In genomic region chr20:36093804-36094145, GRCh38 we compare ENCODE assay signal across 8 cellular contexts.
A peak's percentile ranks its signal among the peaks of the same experiment; 100 is the strongest.
DNase-seq lines count a peak whose midpoint lies in the region; ATAC-seq and TF ChIP-seq lines count a peak whose summit lies in the region.

No MANE protein-coding gene starts in this region.

- H3K9me2 ChIP-seq in GM23338 (ENCODE audit: insufficient read depth): no peaks in the 10 kb centered on the region

- peak overlapping the region; percentile 22 for H3K9ac ChIP-seq in skeletal muscle satellite cell (ENCODE audit: low read depth, low read length)

- H3K4me1 ChIP-seq in GM23338 (ENCODE audit: insufficient read depth) (peaks cover 43% of the 10 kb centered on the region), skeletal muscle satellite cell (ENCODE audit: control insufficient read depth, insufficient read depth, low read length) (peaks cover 42% of the 10 kb centered on the region)

- H3K27me3 Mint-ChIP-seq in GM23338 (ENCODE audit: insufficient read depth, low read depth, poor library complexity) (peaks cover 74% of the 10 kb centered on the region), glutamatergic neuron (ENCODE audit: unreplicated experiment) (peaks cover 11% of the 10 kb centered on the region)

- H3K4me1 Mint-ChIP-seq in GM23338 (peaks cover 52% of the 10 kb centered on the region), glutamatergic neuron (ENCODE audit: low read depth, unreplicated experiment) (peaks cover 8% of the 10 kb centered on the region)

- H3F3A ChIP-seq in GM23338 (replicated peaks; ENCODE audit: low read depth): peaks cover 25% of the 10 kb centered on the region

- H3K9me3 ChIP-seq in WERI-Rb-1 (ENCODE audit: severe bottlenecking) (no peaks in the 10 kb centered on the region), skeletal muscle satellite cell (replicated peaks; ENCODE audit: low read length) (no peaks in the 10 kb centered on the region)

- TF ChIP-seq CTCF in GM23338 (conservative IDR thresholded peaks at IDR 0.05; ENCODE audit: low read depth in 2 of 2): no peak
- no peak for TF ChIP-seq CTCF in WERI-Rb-1 (IDR thresholded peaks at IDR 0.05; ENCODE audit: low read depth, low read length)
- TF ChIP-seq CTCF in glutamatergic neuron (IDR thresholded peaks at IDR 0.05; ENCODE audit: partially characterized antibody, unreplicated experiment): no peak

- H3K9me3 Mint-ChIP-seq in GM23338 (peaks cover 3% of the 10 kb centered on the region; the same call in 1 of the 3 replicates), glutamatergic neuron (ENCODE audit: unreplicated experiment) (peaks cover 7% of the 10 kb centered on the region)

- DNase-seq in GM23338 (ENCODE audit: low spot score) (no peak), WERI-Rb-1 (no peak), glutamatergic neuron (no peak), NCI-H2227 treated with DMSO at 0.1 percent for 48 hours (lab: John Stamatoyannopoulos, UW) (no peak), middle frontal gyrus (ENCODE audit: extremely low spot score, low spot score) (no peak)
- DNase-seq in effector CD4-positive, alpha-beta T cell: no peak

- H3K36me3 Mint-ChIP-seq in GM23338 (ENCODE audit: low read depth) (no peaks in the 10 kb centered on the region), glutamatergic neuron (ENCODE audit: unreplicated experiment) (no peaks in the 10 kb centered on the region)

- H3K27ac ChIP-seq in GM23338 (ENCODE audit: low read depth) (no peak overlapping the region), WERI-Rb-1 (no peak overlapping the region)

- peaks cover 67% of the 10 kb centered on the region for H3K27me3 ChIP-seq in GM23338 (ENCODE audit: insufficient read depth)
- peaks cover 26% of the 10 kb centered on the region for H3K27me3 ChIP-seq in WERI-Rb-1 (ENCODE audit: insufficient read depth, low read depth, severe bottlenecking)
- peaks cover 17% of the 10 kb centered on the region for H3K27me3 ChIP-seq in skeletal muscle satellite cell (ENCODE audit: control insufficient read depth, insufficient read depth, low read length)

- H4K20me1 ChIP-seq in GM23338 (replicated peaks; ENCODE audit: insufficient read depth): peaks cover 14% of the 10 kb centered on the region

- peak overlapping the region; percentile 90 for H3K4me3 Mint-ChIP-seq in GM23338
- peak overlapping the region; percentile 80 for H3K4me3 Mint-ChIP-seq in glutamatergic neuron (ENCODE audit: unreplicated experiment)

- H3K79me2 ChIP-seq in GM23338 (replicated peaks; ENCODE audit: insufficient read depth): no peaks in the 10 kb centered on the region

- H3K4me3 ChIP-seq in GM23338 (peak overlapping the region; percentile 61), WERI-Rb-1 (ENCODE audit: low read depth, low read length) (peak overlapping the region; percentile 61), skeletal muscle satellite cell (ENCODE audit: low read length) (peak overlapping the region; percentile 87)

- no peak overlapping the region for H2AFZ ChIP-seq in GM23338

- ATAC-seq in GM23338 (no peak), GM21619 (IDR thresholded peaks at IDR 0.05; ENCODE audit: unreplicated experiment) (no peak)

- H3K4me2 ChIP-seq in GM23338 (peak overlapping the region; percentile 83), skeletal muscle satellite cell (ENCODE audit: low read length) (peak overlapping the region; percentile 100)

- H3K27ac Mint-ChIP-seq in GM23338: no peak overlapping the region
- no peak overlapping the region for H3K27ac Mint-ChIP-seq in glutamatergic neuron (ENCODE audit: unreplicated experiment)

- H3K36me3 ChIP-seq in GM23338 (ENCODE audit: insufficient read depth) (no peaks in the 10 kb centered on the region), WERI-Rb-1 (no peaks in the 10 kb centered on the region), skeletal muscle satellite cell (ENCODE audit: insufficient read depth, low read length) (no peaks in the 10 kb centered on the region)

TF ChIP-seq in GM23338, 12 proteins besides CTCF, POLR2A, EP300 and RAD21 (continues in another document):
- no peak for TF ChIP-seq POLR2AphosphoS5 (IDR thresholded peaks at IDR 0.05; ENCODE audit: low read depth)
- TF ChIP-seq ZNF331 (CRISPR knock-in tag; IDR thresholded peaks at IDR 0.05; ENCODE audit: low read depth): no peak
- TF ChIP-seq ZNF114 (CRISPR knock-in tag; IDR thresholded peaks at IDR 0.05): no peak
- TF ChIP-seq EZH2phosphoT487 (IDR thresholded peaks at IDR 0.05; ENCODE audit: unreplicated experiment): no peak
- TF ChIP-seq CREB1 (CRISPR knock-in tag; IDR thresholded peaks at IDR 0.05; ENCODE audit: low read depth): no peak
- TF ChIP-seq EZH2 (IDR thresholded peaks at IDR 0.05; ENCODE audit: low read depth, unreplicated experiment): no peak
- no peak for TF ChIP-seq REST (IDR thresholded peaks at IDR 0.05; ENCODE audit: unreplicated experiment)
- no peak for TF ChIP-seq JUNB (IDR thresholded peaks at IDR 0.05; ENCODE audit: unreplicated experiment)
